8 cellular contexts compared by ENCODE assay signal in genomic region chr17:1055751-1056645, GRCh38. TPM values are rescaled to one million over a fixed set of nuclear protein-coding genes. Genes with fewer than 3 reads are reported as not detected.
DNase-seq lines count a peak whose midpoint lies in the region; ATAC-seq and TF ChIP-seq lines count a peak whose summit lies in the region.

No MANE protein-coding gene starts in this region.

- H3K9me3 ChIP-seq in DND-41 (ENCODE audit: insufficient read depth, low read length, severe bottlenecking) (no peaks in the 10 kb centered on the region), endodermal cell (ENCODE audit: control insufficient read depth, low read length) (no peaks in the 10 kb centered on the region)

- H3K9ac ChIP-seq in DND-41 (ENCODE audit: low read depth, low read length) = no peak overlapping the region
- no peak overlapping the region for H3K9ac ChIP-seq in endodermal cell (ENCODE audit: extremely low read depth, low read length, poor library complexity, severe bottlenecking)

- H3K4me2 ChIP-seq in DND-41 (ENCODE audit: insufficient read depth, low read length) = no peak overlapping the region

- peaks cover 36% of the 10 kb centered on the region for H3K36me3 Mint-ChIP-seq in endodermal cell (ENCODE audit: low read depth)

- H3K79me2 ChIP-seq in DND-41 (ENCODE audit: insufficient read depth, low read length) = no peaks in the 10 kb centered on the region

- H3K36me3 ChIP-seq in DND-41 (ENCODE audit: insufficient read depth, low read length) (peaks cover 47% of the 10 kb centered on the region), endodermal cell (ENCODE audit: control insufficient read depth, insufficient read depth, low read length) (peaks cover 26% of the 10 kb centered on the region)

- H2AFZ ChIP-seq in DND-41 (ENCODE audit: low read depth, low read length) = no peak overlapping the region

- 50 to 67% methylated on average over 10 to 22 of the region's 22 CpGs for WGBS in endodermal cell (ENCODE audit: insufficient coverage in 1 of 2, insufficient read length in 1 of 2), 2 experiments

- H3K27me3 ChIP-seq in DND-41 (ENCODE audit: insufficient read depth, low read length, poor library complexity) (no peaks in the 10 kb centered on the region), endodermal cell (ENCODE audit: control insufficient read depth, insufficient read depth, low read length, poor library complexity, severe bottlenecking) (no peaks in the 10 kb centered on the region)

- H3K9me3 Mint-ChIP-seq in endodermal cell = peaks cover 7% of the 10 kb centered on the region

- TF ChIP-seq CTCF in DND-41 (IDR thresholded peaks at IDR 0.05; ENCODE audit: borderline replicate concordance, extremely low read depth, low read length, poor library complexity, severe bottlenecking) = peak; percentile 69
- TF ChIP-seq CTCF in LNCAP (IDR thresholded peaks at IDR 0.05) = peak; percentile 77
- TF ChIP-seq CTCF in endodermal cell (conservative IDR thresholded peaks at IDR 0.05) = peak; percentile 81

- H3K4me1 ChIP-seq in DND-41 (ENCODE audit: insufficient read depth, low read length) (no peaks in the 10 kb centered on the region), endodermal cell (ENCODE audit: control insufficient read depth, insufficient read depth, low read length) (no peaks in the 10 kb centered on the region)

- no peak overlapping the region for H3K27ac ChIP-seq in DND-41 (ENCODE audit: low read length)
- peak overlapping the region; percentile 60 for H3K27ac ChIP-seq in endodermal cell (ENCODE audit: low read depth, low read length)
- H3K27ac ChIP-seq in temporal lobe (ENCODE audit: low read depth, low read length) = peak overlapping the region; percentile 44

- no peak overlapping the region for H3K4me3 Mint-ChIP-seq in endodermal cell

- no peaks in the 10 kb centered on the region for H3K27me3 Mint-ChIP-seq in endodermal cell (ENCODE audit: insufficient read depth)

- no peak overlapping the region for H3K27ac Mint-ChIP-seq in endodermal cell

- no peaks in the 10 kb centered on the region for H3K4me1 Mint-ChIP-seq in endodermal cell

- DNase-seq in DND-41 (peak; percentile 53), endodermal cell (peak; percentile 95), mucosa of gallbladder (ENCODE audit: low spot score) (peak; percentile 57), NCI-H187 treated with DMSO at 0.1 percent for 48 hours (lab: John Stamatoyannopoulos, UW) (no peak)
- peak; percentile 47 to 58 for DNase-seq in activated CD4-positive, alpha-beta T cell treated with anti-CD3 and anti-CD28 coated beads, Interleukin-2, amount 50 U/mL, for 48 hours

- H3K4me3 ChIP-seq in DND-41 (ENCODE audit: low read depth in 1 of 2, low read length in 2 of 2) (no peak overlapping the region), endodermal cell (ENCODE audit: low read length) (no peak overlapping the region)

- peak; percentile 82 for ATAC-seq in DND-41 (ENCODE audit: insufficient read depth, low read depth)
- no peak for ATAC-seq in GM21723 (IDR thresholded peaks at IDR 0.05; ENCODE audit: unreplicated experiment)

- H4K20me1 ChIP-seq in DND-41 (ENCODE audit: insufficient read depth, low read length) = no peaks in the 10 kb centered on the region

RNA-seq across cellular contexts. Expression of gene TIMM22, which starts 59.1 kb away (rescaled TPM):
- 10 to 100 TPM; 13.6 to 14.6 TPM for total RNA-seq in endodermal cell
- 13.7 TPM for polyA plus RNA-seq in endodermal cell (2013, experiment 1 of 2)
- polyA plus RNA-seq in endodermal cell (2013, experiment 2 of 2) = 11.9 TPM
- 9.1 TPM for total RNA-seq in mucosa of gallbladder
- total RNA-seq in temporal lobe = 9.1 TPM
